In genomic region chr17:29124135-29124930, GRCh38 we compare ENCODE assay signal across 8 cellular contexts. TPM values are rescaled to one million over a fixed set of nuclear protein-coding genes. Genes with fewer than 3 reads are reported as not detected.
DNase-seq lines count a peak whose midpoint lies in the region; ATAC-seq, FAIRE-seq and TF ChIP-seq lines count a peak whose summit lies in the region.

No MANE protein-coding gene starts in this region.

- FAIRE-seq in keratinocyte (lab: Jason Lieb, UNC), result peak; percentile 77

- H3K9me3 ChIP-seq in Loucy (ENCODE audit: insufficient read depth, low read depth, low read length), result no peaks in the 10 kb centered on the region
- H3K9me3 ChIP-seq in Panc1 (ENCODE audit: control insufficient read depth, insufficient read depth, low read depth, low read length), result no peaks in the 10 kb centered on the region
- H3K9me3 ChIP-seq in breast epithelium, result no peaks in the 10 kb centered on the region
- no peaks in the 10 kb centered on the region for H3K9me3 ChIP-seq in keratinocyte (ENCODE audit: control insufficient read depth, low read depth, low read length)

- ATAC-seq in Panc1, result peak; percentile 90
- peak; percentile 84 for ATAC-seq in stimulated activated naive CD8-positive, alpha-beta T cell treated with anti-CD3 and anti-CD28 coated beads, Interleukin-15, Interleukin-2, amounts not matched to agents 100 U/mL and 50 U/mL, for 24 hours
- no peak for ATAC-seq in GM19467 (IDR thresholded peaks at IDR 0.05; ENCODE audit: unreplicated experiment)

- no TSS peak for BruUV-seq in Panc1 (replicated peaks; lab: Mats Ljungman, UMichigan)

- DNase-seq in AG08395 (ENCODE audit: low spot score), result peak; percentile 84
- DNase-seq in GM10266 (ENCODE audit: extremely low spot score), result peak; percentile 77
- DNase-seq in Panc1 (ENCODE audit: low read depth, low spot score), result no peak
- no peak for DNase-seq in breast epithelium (ENCODE audit: low spot score in 2 of 2)
- no peak for DNase-seq in keratinocyte (ENCODE audit: low read depth, low spot score)
- DNase-seq in stimulated activated naive CD8-positive, alpha-beta T cell treated with anti-CD3 and anti-CD28 coated beads, Interleukin-15, Interleukin-2, amounts not matched to agents 100 U/mL and 50 U/mL, for 24 hours, result peak; percentile 30

- in situ Hi-C loops in Panc1 (cut with HindIII; ENCODE audit: low pct_unique_long_range_greater_than_20kb, low sequenced_read_pairs), result no loop called here

- H3K9ac ChIP-seq in Loucy (ENCODE audit: low read depth, low read length, poor library complexity, severe bottlenecking) (no peak overlapping the region), keratinocyte (ENCODE audit: control insufficient read depth, extremely low read depth, insufficient read depth, low read length) (no peak overlapping the region)

- H3K4me2 ChIP-seq in Loucy (ENCODE audit: low read depth, low read length, poor library complexity, severe bottlenecking) (no peak overlapping the region), keratinocyte (ENCODE audit: control insufficient read depth, extremely low read depth, insufficient read depth, low read depth, low read length) (no peak overlapping the region)

- H2AFZ ChIP-seq in Loucy (ENCODE audit: low read length) (no peak overlapping the region), keratinocyte (ENCODE audit: control insufficient read depth, low read length) (no peak overlapping the region)

- H3K4me3 ChIP-seq in Loucy (ENCODE audit: low read length, poor library complexity, severe bottlenecking) (no peak overlapping the region), Panc1 (ENCODE audit: low read depth in 2 of 2, low read length in 2 of 2) (no peak overlapping the region), breast epithelium (no peak overlapping the region), keratinocyte (ENCODE audit: control insufficient read depth in 2 of 3, extremely low read depth in 1 of 3, insufficient read depth in 2 of 3, low read depth in 1 of 3, low read length in 3 of 3) (no peak overlapping the region)

- H4K20me1 ChIP-seq in Loucy (ENCODE audit: insufficient read depth, low read length, poor library complexity, severe bottlenecking), result peaks cover 84% of the 10 kb centered on the region
- H4K20me1 ChIP-seq in keratinocyte (ENCODE audit: control insufficient read depth, extremely low read depth, insufficient read depth, low read length), result peaks cover 7% of the 10 kb centered on the region

- H3K27ac ChIP-seq in Panc1 (ENCODE audit: low read length) (no peak overlapping the region), breast epithelium (no peak overlapping the region), keratinocyte (ENCODE audit: control insufficient read depth, insufficient read depth, low read length) (no peak overlapping the region)

- H3K4me1 ChIP-seq in Loucy (ENCODE audit: insufficient read depth, low read length, poor library complexity, severe bottlenecking), result peaks cover 7% of the 10 kb centered on the region
- peaks cover 8% of the 10 kb centered on the region for H3K4me1 ChIP-seq in Panc1 (ENCODE audit: control insufficient read depth, insufficient read depth, low read length)
- no peaks in the 10 kb centered on the region for H3K4me1 ChIP-seq in breast epithelium
- H3K4me1 ChIP-seq in keratinocyte (ENCODE audit: control insufficient read depth, extremely low read depth, insufficient read depth, low read length), result no peaks in the 10 kb centered on the region

- TF ChIP-seq CTCF in GM10266 (IDR thresholded peaks at IDR 0.05; ENCODE audit: control insufficient read depth, insufficient read depth, low read depth, missing control alignments), result peak; percentile 76
- TF ChIP-seq CTCF in Loucy (conservative IDR thresholded peaks at IDR 0.05; ENCODE audit: low read length), result peak; percentile 82
- no peak; the same call in 1 of the 2 replicates for TF ChIP-seq CTCF in Panc1 (IDR thresholded peaks at IDR 0.05)
- peak; percentile 10 to 54 (median 53) for TF ChIP-seq CTCF in breast epithelium (IDR thresholded peaks at IDR 0.05)
- peak; percentile 69 to 84 (median 80) for TF ChIP-seq CTCF in keratinocyte (optimal IDR thresholded peaks at IDR 0.05 in 1 of 3, IDR thresholded peaks at IDR 0.05 in 1 of 3, conservative IDR thresholded peaks at IDR 0.05 in 1 of 3; ENCODE audit: extremely low read depth in 1 of 3, insufficient read depth in 2 of 3, low read length in 3 of 3)

- intact Hi-C loops in Panc1 (cut with micrococcal nuclease; ENCODE audit: unreplicated experiment), result no loop called here
- intact Hi-C loops in breast epithelium (cut with DNase I; ENCODE audit: low total_unique reads), result no loop called here

- no peaks in the 10 kb centered on the region for H3K9me1 ChIP-seq in keratinocyte (ENCODE audit: control insufficient read depth, extremely low read depth, insufficient read depth, low read length)

- TF ChIP-seq POLR2A in breast epithelium (IDR thresholded peaks at IDR 0.05), result no peak

- peaks cover 77% of the 10 kb centered on the region for H3K79me2 ChIP-seq in Loucy (ENCODE audit: insufficient read depth, low read length)
- H3K79me2 ChIP-seq in keratinocyte (ENCODE audit: control insufficient read depth, insufficient read depth, low read length), result peaks cover 38% of the 10 kb centered on the region

- H3K27me3 ChIP-seq in Loucy (ENCODE audit: insufficient read depth, low read length, poor library complexity, severe bottlenecking) (no peaks in the 10 kb centered on the region), Panc1 (ENCODE audit: control insufficient read depth, insufficient read depth, low read length) (no peaks in the 10 kb centered on the region), breast epithelium (no peaks in the 10 kb centered on the region), keratinocyte (ENCODE audit: control insufficient read depth, extremely low read depth, insufficient read depth, low read length) (no peaks in the 10 kb centered on the region)

- no peaks in the 10 kb centered on the region for H3K9me2 ChIP-seq in Loucy (replicated peaks; ENCODE audit: low read depth, low read length)

- dilution Hi-C loops in keratinocyte (cut with MboI; ENCODE audit: extremely low pct_ligation_motif_present, low sequenced_read_pairs), result no loop called here

- POLR2A ChIA-PET in Panc1 (lab: Charles Lee), result interaction anchor here (0.6 to 1.0 kb wide), 3 partner anchors 20 to 144 kb away, joined by 3 read pairs; no protein-coding TSS in a partner anchor

- H3F3A ChIP-seq in Loucy (ENCODE audit: low read depth), result 0 out of 2 replicates have a peak, but pooled peaks cover 4% of the 10 kb centered on the region

- peaks cover 68% of the 10 kb centered on the region; the same call in 1 of the 2 replicates for H3K36me3 ChIP-seq in Loucy (ENCODE audit: insufficient read depth, low read length)
- H3K36me3 ChIP-seq in Panc1 (ENCODE audit: control insufficient read depth, insufficient read depth, low read length), result 0 out of 2 replicates have a peak, but pooled peaks cover 3% of the 10 kb centered on the region
- H3K36me3 ChIP-seq in breast epithelium, result no peaks in the 10 kb centered on the region
- H3K36me3 ChIP-seq in keratinocyte (ENCODE audit: control insufficient read depth in 2 of 2, extremely low read depth in 1 of 2, insufficient read depth in 2 of 2, low read length in 2 of 2), result peaks cover 20 to 42% of the 10 kb centered on the region in 2 experiments

- CTCF ChIA-PET in Panc1 (lab: Charles Lee), result interaction anchor here (0.5 to 2.1 kb wide), 26 partner anchors 8 to 807 kb away, joined by 3 to 25 read pairs (median 5); partner anchors contain the start of gene MYO18A

RNA-seq across cellular contexts. Expression of gene MYO18A, which starts 55.9 kb away (rescaled TPM):
- total RNA-seq in Panc1 (2021; ENCODE audit: unreplicated experiment) (108 TPM), breast epithelium (10 to 100 TPM; 31.5 to 71.1 (median 42.3) TPM)
- 94.4 TPM for polyA plus RNA-seq in Panc1 (2012; ENCODE audit: insufficient read length)
- 18.4 to 26.6 TPM (median 20.0 TPM) in 3 replicates for polyA plus RNA-seq in keratinocyte
- polyA plus RNA-seq in keratinocyte (2011; ENCODE audit: low read depth), result 132 TPM
- 13.5 and 22.0 TPM in 2 replicates for polyA plus RNA-seq in keratinocyte (2011; cell fraction: cytosol; rRNA removed)
- 129 and 141 TPM in 2 replicates for polyA plus RNA-seq in keratinocyte (2011; cell fraction: nucleus; rRNA removed)
- 70.9 and 78.4 TPM in 2 replicates for polyA plus RNA-seq in keratinocyte (2012; ENCODE audit: low replicate concordance)
- polyA minus RNA-seq in keratinocyte, result 43.5 to 142 TPM (median 64.0 TPM) in 3 replicates
- 32.6 TPM for polyA minus RNA-seq in keratinocyte (2011; cell fraction: cytosol; rRNA and poly(A)+ RNA removed)
- 71.2 and 113 TPM in 2 replicates for polyA minus RNA-seq in keratinocyte (2011; cell fraction: nucleus; rRNA and poly(A)+ RNA removed)

Comparison
In these comparisons a context has a peak if more than half of its experiments do, and no peak if none do; other contexts are left out.
1. DNase-seq: peak in AG08395 (single experiment), GM10266 (single experiment) and stimulated activated naive CD8-positive, alpha-beta T cell treated with anti-CD3 and anti-CD28 coated beads, Interleukin-15, Interleukin-2, amounts not matched to agents 100 U/mL and 50 U/mL, for 24 hours (single experiment); none in Panc1 (single experiment), breast epithelium (0 of 2) and keratinocyte (single experiment).